In genomic region chr5:102888483-102888882, GRCh38 we compare ENCODE assay signal across 19 cellular contexts.
DNase-seq lines count a peak whose midpoint lies in the region; ATAC-seq, FAIRE-seq and TF ChIP-seq lines count a peak whose summit lies in the region.
"Had no signal": no experiment of that assay in that cellular context is flagged by ENCODE, and none has a peak within 500 bp of the region (broad histone marks: within the 10 kb centered on the region; RNA-seq: fewer than 3 reads in every experiment).

No MANE protein-coding gene starts in this region.

- no peak overlapping the region for H3K4me3 Mint-ChIP-seq in GM23338
- peak overlapping the region; percentile 58 to 68 for H3K4me3 Mint-ChIP-seq in effector memory CD8-positive, alpha-beta T cell
- H3K4me3 Mint-ChIP-seq in activated T-helper 17 cell treated with anti-CD3 and anti-CD28 coated beads, Interleukin-2, amount 50 U/mL, for 72 hours: no peak overlapping the region
- H3K4me3 Mint-ChIP-seq: H9 had no signal

- no peak overlapping the region for H3K27ac ChIP-seq in GM23338 (ENCODE audit: low read depth)
- no peak overlapping the region for H3K27ac ChIP-seq in kidney (ENCODE audit: low read depth in 2 of 2, low read length in 2 of 2)
- peak overlapping the region in 3 of 4 donors; percentile 11 to 15 (median 14) for H3K27ac ChIP-seq in gastrocnemius medialis
- no peak overlapping the region for H3K27ac ChIP-seq in tibial artery
- H3K27ac ChIP-seq: A549, C4-2B had no signal

- H3K27ac Mint-ChIP-seq in GM23338: peak overlapping the region; percentile 35; the same call in 1 of the 2 replicates
- peak overlapping the region; percentile 30 to 86 for H3K27ac Mint-ChIP-seq in effector memory CD8-positive, alpha-beta T cell
- no peak overlapping the region for H3K27ac Mint-ChIP-seq in activated T-helper 17 cell treated with anti-CD3 and anti-CD28 coated beads, Interleukin-2, amount 50 U/mL, for 72 hours

- no peaks in the 10 kb centered on the region for H3K27me3 Mint-ChIP-seq in GM23338 (ENCODE audit: insufficient read depth, low read depth, poor library complexity)
- no peaks in the 10 kb centered on the region for H3K27me3 Mint-ChIP-seq in effector memory CD8-positive, alpha-beta T cell
- no peaks in the 10 kb centered on the region for H3K27me3 Mint-ChIP-seq in activated T-helper 17 cell treated with anti-CD3 and anti-CD28 coated beads, Interleukin-2, amount 50 U/mL, for 72 hours
- H3K27me3 Mint-ChIP-seq: CD4-positive, alpha-beta memory T cell had no signal

- DNase-seq in GM23338 (ENCODE audit: low spot score): no peak
- no peak for DNase-seq in effector memory CD8-positive, alpha-beta T cell
- DNase-seq in kidney: no peak
- DNase-seq in gastrocnemius medialis: no peak
- DNase-seq in tibial artery: no peak
- DNase-seq in NCI-H446 treated with DMSO at 0.1 percent for 48 hours (lab: John Stamatoyannopoulos, UW): no peak
- DNase-seq: BE2C; Caco-2; CD4-positive, alpha-beta memory T cell; DND-41; GDM1; GOT3; H9 had no signal

- ATAC-seq in GM23338 (no peak), gastrocnemius medialis (no peak), HG03378 (IDR thresholded peaks at IDR 0.05; ENCODE audit: unreplicated experiment) (no peak)
- ATAC-seq in effector memory CD8-positive, alpha-beta T cell (replicated peaks): peak; percentile 41
- ATAC-seq in activated T-helper 17 cell treated with anti-CD3 and anti-CD28 coated beads, Interleukin-2, amount 50 U/mL, for 72 hours (replicated peaks): no peak
- ATAC-seq: A549 had no signal

- intact Hi-C loops in kidney (cut with DNase I): no loop called here
- intact Hi-C loops in gastrocnemius medialis (cut with DNase I; ENCODE audit: low total_unique reads): no loop called here
- intact Hi-C loops in tibial artery (cut with DNase I; ENCODE audit: low total_unique reads): no loop called here

- peak; percentile 11 for FAIRE-seq in kidney (lab: Jason Lieb, UNC)
- FAIRE-seq: A549, GM12892, HTR-8/SVneo had no signal

- H3K36me3 Mint-ChIP-seq in GM23338 (ENCODE audit: low read depth): no peaks in the 10 kb centered on the region; the same call in 2 of the 3 replicates
- H3K36me3 Mint-ChIP-seq in effector memory CD8-positive, alpha-beta T cell (ENCODE audit: insufficient read depth): peaks cover 2% of the 10 kb centered on the region
- H3K36me3 Mint-ChIP-seq in activated T-helper 17 cell treated with anti-CD3 and anti-CD28 coated beads, Interleukin-2, amount 50 U/mL, for 72 hours (ENCODE audit: low read depth): peaks cover 38% of the 10 kb centered on the region

- peaks cover 10% of the 10 kb centered on the region; the same call in 2 of the 3 replicates for H3K4me1 Mint-ChIP-seq in GM23338
- peaks cover 21 to 34% of the 10 kb centered on the region in 2 donors for H3K4me1 Mint-ChIP-seq in effector memory CD8-positive, alpha-beta T cell (ENCODE audit: low read depth in 2 of 2)
- peaks cover 18% of the 10 kb centered on the region for H3K4me1 Mint-ChIP-seq in activated T-helper 17 cell treated with anti-CD3 and anti-CD28 coated beads, Interleukin-2, amount 50 U/mL, for 72 hours

- H3K27me3 ChIP-seq in GM23338 (ENCODE audit: insufficient read depth): no peaks in the 10 kb centered on the region
- no peaks in the 10 kb centered on the region for H3K27me3 ChIP-seq in gastrocnemius medialis
- H3K27me3 ChIP-seq in tibial artery: no peaks in the 10 kb centered on the region
- H3K27me3 ChIP-seq: BE2C had no signal

- no peaks in the 10 kb centered on the region for H4K20me1 ChIP-seq in GM23338 (replicated peaks; ENCODE audit: insufficient read depth)

- H3K4me2 ChIP-seq in GM23338: no peak overlapping the region
- H3K4me2 ChIP-seq: A549 had no signal

- TF ChIP-seq POLR2A in gastrocnemius medialis (IDR thresholded peaks at IDR 0.05): no peak

- H3K79me2 ChIP-seq in GM23338 (replicated peaks; ENCODE audit: insufficient read depth): no peaks in the 10 kb centered on the region

- no peaks in the 10 kb centered on the region for H3K9me3 Mint-ChIP-seq in GM23338
- H3K9me3 Mint-ChIP-seq in effector memory CD8-positive, alpha-beta T cell: no peaks in the 10 kb centered on the region
- H3K9me3 Mint-ChIP-seq in activated T-helper 17 cell treated with anti-CD3 and anti-CD28 coated beads, Interleukin-2, amount 50 U/mL, for 72 hours: no peaks in the 10 kb centered on the region
- H3K9me3 Mint-ChIP-seq: CD4-positive, alpha-beta memory T cell; H9 had no signal

- no peak for TF ChIP-seq CTCF in GM23338 (conservative IDR thresholded peaks at IDR 0.05; ENCODE audit: low read depth in 2 of 2)
- TF ChIP-seq CTCF in kidney (IDR thresholded peaks at IDR 0.05; ENCODE audit: borderline replicate concordance, extremely low read depth, insufficient read depth): no peak
- TF ChIP-seq CTCF in gastrocnemius medialis (IDR thresholded peaks at IDR 0.05 in 4 of 5, conservative IDR thresholded peaks at IDR 0.05 in 1 of 5): no peak
- TF ChIP-seq CTCF in tibial artery (IDR thresholded peaks at IDR 0.05): no peak

- in situ Hi-C loops in gastrocnemius medialis (cut with MboI; ENCODE audit: low sequenced_read_pairs in 4 of 4): no loop called here

- H3K4me1 ChIP-seq in GM23338 (ENCODE audit: insufficient read depth): no peaks in the 10 kb centered on the region
- H3K4me1 ChIP-seq in kidney (ENCODE audit: control insufficient read depth in 1 of 2, insufficient read depth in 1 of 2, low read depth in 1 of 2, low read length in 2 of 2): no peaks in the 10 kb centered on the region
- H3K4me1 ChIP-seq in gastrocnemius medialis: peaks cover 63 to 68% of the 10 kb centered on the region in 2 donors
- peaks cover 0 to 76% (median 12%) of the 10 kb centered on the region in 4 donors for H3K4me1 ChIP-seq in tibial artery
- H3K4me1 ChIP-seq: A549, Caco-2 had no signal

- H3K9me3 ChIP-seq in kidney (ENCODE audit: control insufficient read depth in 1 of 2, low read length in 2 of 2): no peaks in the 10 kb centered on the region
- no peaks in the 10 kb centered on the region for H3K9me3 ChIP-seq in gastrocnemius medialis
- H3K9me3 ChIP-seq in tibial artery: no peaks in the 10 kb centered on the region
- H3K9me3 ChIP-seq: A549, BE2C, Caco-2 had no signal

- H2AFZ ChIP-seq in GM23338: no peak overlapping the region

- H3F3A ChIP-seq in GM23338 (replicated peaks; ENCODE audit: low read depth): no peaks in the 10 kb centered on the region

- no peak overlapping the region for H3K9ac ChIP-seq in kidney (ENCODE audit: low read length in 2 of 2)

- no peaks in the 10 kb centered on the region for H3K9me2 ChIP-seq in GM23338 (ENCODE audit: insufficient read depth)

- H3K4me3 ChIP-seq in GM23338 (no peak overlapping the region), kidney (ENCODE audit: low read length in 2 of 2) (no peak overlapping the region), gastrocnemius medialis (no peak overlapping the region), tibial artery (no peak overlapping the region)
- H3K4me3 ChIP-seq: A549 had no signal

- H3K36me3 ChIP-seq in GM23338 (ENCODE audit: insufficient read depth) (no peaks in the 10 kb centered on the region), kidney (ENCODE audit: control insufficient read depth in 1 of 2, insufficient read depth in 2 of 2, low read length in 2 of 2) (no peaks in the 10 kb centered on the region), gastrocnemius medialis (no peaks in the 10 kb centered on the region), tibial artery (no peaks in the 10 kb centered on the region)
- H3K36me3 ChIP-seq: BE2C had no signal

TF ChIP-seq in GM23338, 12 proteins besides CTCF, POLR2A, EP300 and RAD21 (continues in another document):
- TF ChIP-seq CREB1 (CRISPR knock-in tag; IDR thresholded peaks at IDR 0.05; ENCODE audit: low read depth) (no peak), ETS1 (IDR thresholded peaks at IDR 0.05) (no peak), EZH2phosphoT487 (IDR thresholded peaks at IDR 0.05; ENCODE audit: unreplicated experiment) (no peak), ZNF331 (CRISPR knock-in tag; IDR thresholded peaks at IDR 0.05; ENCODE audit: low read depth) (no peak), ZNF114 (CRISPR knock-in tag; IDR thresholded peaks at IDR 0.05) (no peak)
- TF ChIP-seq, protein P1, sequence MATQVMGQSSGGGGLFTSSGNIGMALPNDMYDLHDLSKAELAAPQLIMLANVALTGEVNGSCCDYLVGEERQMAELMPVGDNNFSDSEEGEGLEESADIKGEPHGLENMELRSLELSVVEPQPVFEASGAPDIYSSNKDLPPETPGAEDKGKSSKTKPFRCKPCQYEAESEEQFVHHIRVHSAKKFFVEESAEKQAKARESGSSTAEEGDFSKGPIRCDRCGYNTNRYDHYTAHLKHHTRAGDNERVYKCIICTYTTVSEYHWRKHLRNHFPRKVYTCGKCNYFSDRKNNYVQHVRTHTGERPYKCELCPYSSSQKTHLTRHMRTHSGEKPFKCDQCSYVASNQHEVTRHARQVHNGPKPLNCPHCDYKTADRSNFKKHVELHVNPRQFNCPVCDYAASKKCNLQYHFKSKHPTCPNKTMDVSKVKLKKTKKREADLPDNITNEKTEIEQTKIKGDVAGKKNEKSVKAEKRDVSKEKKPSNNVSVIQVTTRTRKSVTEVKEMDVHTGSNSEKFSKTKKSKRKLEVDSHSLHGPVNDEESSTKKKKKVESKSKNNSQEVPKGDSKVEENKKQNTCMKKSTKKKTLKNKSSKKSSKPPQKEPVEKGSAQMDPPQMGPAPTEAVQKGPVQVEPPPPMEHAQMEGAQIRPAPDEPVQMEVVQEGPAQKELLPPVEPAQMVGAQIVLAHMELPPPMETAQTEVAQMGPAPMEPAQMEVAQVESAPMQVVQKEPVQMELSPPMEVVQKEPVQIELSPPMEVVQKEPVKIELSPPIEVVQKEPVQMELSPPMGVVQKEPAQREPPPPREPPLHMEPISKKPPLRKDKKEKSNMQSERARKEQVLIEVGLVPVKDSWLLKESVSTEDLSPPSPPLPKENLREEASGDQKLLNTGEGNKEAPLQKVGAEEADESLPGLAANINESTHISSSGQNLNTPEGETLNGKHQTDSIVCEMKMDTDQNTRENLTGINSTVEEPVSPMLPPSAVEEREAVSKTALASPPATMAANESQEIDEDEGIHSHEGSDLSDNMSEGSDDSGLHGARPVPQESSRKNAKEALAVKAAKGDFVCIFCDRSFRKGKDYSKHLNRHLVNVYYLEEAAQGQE (IDR thresholded peaks at IDR 0.05; ENCODE audit: unreplicated experiment): no peak

Comparison
In these comparisons a context has a peak if more than half of its experiments do, and no peak if none do; other contexts are left out.
1. H3K27ac ChIP-seq: peak in gastrocnemius medialis (3 of 4); none in GM23338 (single experiment), kidney (0 of 2) and tibial artery (0 of 2).
2. H3K4me3 Mint-ChIP-seq: peak in effector memory CD8-positive, alpha-beta T cell (2 of 2); none in GM23338 (single experiment) and activated T-helper 17 cell treated with anti-CD3 and anti-CD28 coated beads, Interleukin-2, amount 50 U/mL, for 72 hours (single experiment).